Comparison of ENCODE assay signal across 27 cellular contexts in the genomic region with DNA sequence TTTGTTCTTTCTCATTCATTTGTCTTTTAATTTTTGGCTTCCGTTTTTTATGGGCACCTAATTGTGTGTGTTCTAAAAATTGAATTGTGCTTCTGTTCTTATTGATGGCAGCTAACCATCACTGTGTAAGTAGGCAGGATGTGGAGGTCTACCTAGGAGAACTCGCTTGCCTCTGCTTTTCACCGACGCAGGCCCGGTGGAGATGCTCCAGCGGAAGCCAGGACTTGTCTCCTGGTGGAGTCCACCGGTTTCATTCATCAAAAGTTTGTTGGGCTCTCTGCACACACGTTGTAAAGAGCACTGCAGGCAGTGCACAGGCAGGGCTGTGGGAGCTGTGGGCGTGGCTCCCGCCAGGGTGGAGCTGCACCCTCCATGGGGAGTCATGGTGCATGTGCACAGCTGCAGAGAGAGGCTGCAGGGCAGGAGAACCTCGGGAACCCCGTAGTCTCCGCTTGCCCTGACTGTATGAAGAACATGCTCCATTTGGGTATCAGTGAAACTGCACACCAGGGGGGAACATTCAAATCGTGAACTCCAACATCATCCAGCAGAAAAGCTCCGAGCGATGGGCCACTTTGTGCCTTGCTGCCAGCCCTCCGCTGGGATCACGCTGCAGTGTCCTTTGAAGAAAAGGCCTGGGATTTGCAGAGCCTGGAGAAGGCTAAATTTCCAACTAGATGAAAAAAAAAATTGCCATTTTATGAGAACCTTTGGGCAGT. TPM values are rescaled to one million over a fixed set of nuclear protein-coding genes. Genes with fewer than 3 reads are reported as not detected.
DNase-seq lines count a peak whose midpoint lies in the region; ATAC-seq, FAIRE-seq and TF ChIP-seq lines count a peak whose summit lies in the region.
"Had no signal": no experiment of that assay in that cellular context is flagged by ENCODE, and none has a peak within 500 bp of the region (broad histone marks: within the 10 kb centered on the region; RNA-seq: fewer than 3 reads in every experiment).

No MANE protein-coding gene starts in this region.

- no peak overlapping the region for H3K56ac ChIP-seq in mesendoderm (ENCODE audit: low read length)

- no peak for TF ChIP-seq RAD21 in K562 (CRISPR knock-in tag; conservative IDR thresholded peaks at IDR 0.05 in 1 of 2, IDR thresholded peaks at IDR 0.05 in 1 of 2)

- H3K79me2 ChIP-seq in K562 (ENCODE audit: control insufficient read depth, insufficient read depth, low read length) (no peaks in the 10 kb centered on the region), mesendoderm (ENCODE audit: control insufficient read depth, insufficient read depth, low read length) (no peaks in the 10 kb centered on the region)

- H3K27ac Mint-ChIP-seq in activated CD4-positive, alpha-beta T cell treated with anti-CD3 and anti-CD28 coated beads, Interleukin-2, amount 10 ng/mL, durations not matched to agents 7 days and 5 days, result peak overlapping the region; percentile 19
- H3K27ac Mint-ChIP-seq: GM23338, progenitor cell of endocrine pancreas had no signal

- H3K27me3 ChIP-seq in K562 (ENCODE audit: control insufficient read depth in 2 of 2, insufficient read depth in 2 of 2, low read length in 2 of 2), result peaks cover 0 to 12% of the 10 kb centered on the region in 2 experiments; a peak in 4 of 5 replicates
- H3K27me3 ChIP-seq in sigmoid colon, result peaks cover 1 to 12% (median 6%) of the 10 kb centered on the region in 3 donors
- H3K27me3 ChIP-seq in mesendoderm (ENCODE audit: insufficient read depth, low read length, poor library complexity), result no peaks in the 10 kb centered on the region

- no peak overlapping the region for H2AK5ac ChIP-seq in mesendoderm (ENCODE audit: low read length)

- no peak for FAIRE-seq in K562 (lab: Jason Lieb, UNC)
- FAIRE-seq: astrocyte, D721Med, HepG2 had no signal

- H3K27ac ChIP-seq in KOPT-K1 (ENCODE audit: low read depth, low read length, poor library complexity, severe bottlenecking) (peak overlapping the region; percentile 15), K562 (ENCODE audit: extremely low read depth, low read depth, low read length) (no peak overlapping the region), sigmoid colon (no peak overlapping the region), mesendoderm (ENCODE audit: low read depth, low read length) (no peak overlapping the region)
- H3K27ac ChIP-seq: epithelial cell of prostate, foreskin keratinocyte, HL-60, left ventricle myocardium inferior, upper lobe of right lung had no signal

- in situ Hi-C loops in K562 (cut with MboI), result no loop called here

- no peak for TF ChIP-seq EP300 in K562 (IDR thresholded peaks at IDR 0.05; ENCODE audit: low read length)
- no peak for TF ChIP-seq EP300 in sigmoid colon (IDR thresholded peaks at IDR 0.05)

- intact Hi-C loops in K562 (cut with micrococcal nuclease) (no loop called here), sigmoid colon (cut with DNase I) (loop anchor here (10.0 kb wide), 2 partner anchors 281 to 1261 kb away; a partner anchor contains a TSS)

- H3K4me2 ChIP-seq in K562 (ENCODE audit: insufficient read depth, low read length) (no peak overlapping the region), mesendoderm (ENCODE audit: low read length) (no peak overlapping the region)
- H3K4me2 ChIP-seq: GM23338 had no signal

- no peak overlapping the region for H4K8ac ChIP-seq in mesendoderm (ENCODE audit: low read depth, low read length)

- no peak overlapping the region for H3K4ac ChIP-seq in mesendoderm (ENCODE audit: low read depth, low read length)

- no peak overlapping the region for H2BK15ac ChIP-seq in mesendoderm (replicated peaks; ENCODE audit: low read depth)

- H3K4me1 Mint-ChIP-seq in activated CD4-positive, alpha-beta T cell treated with anti-CD3 and anti-CD28 coated beads, Interleukin-2, amount 10 ng/mL, durations not matched to agents 7 days and 5 days, result peaks cover 42% of the 10 kb centered on the region

- no peak overlapping the region for H4K5ac ChIP-seq in mesendoderm (ENCODE audit: low read length)

- no peak overlapping the region for H3K4me3 ChIP-seq in K562
- no peak overlapping the region for H3K4me3 ChIP-seq in sigmoid colon
- no peak overlapping the region for H3K4me3 ChIP-seq in foreskin fibroblast (ENCODE audit: low read depth in 1 of 2, low read length in 2 of 2)
- H3K4me3 ChIP-seq in mesendoderm (ENCODE audit: low read length), result no peak overlapping the region
- H3K4me3 ChIP-seq: GM23338, left ventricle myocardium inferior, mucosa of descending colon, upper lobe of right lung had no signal

- H2BK120ac ChIP-seq in mesendoderm (ENCODE audit: low read depth, low read length), result no peak overlapping the region

- H3K18ac ChIP-seq in mesendoderm (ENCODE audit: low read length), result no peak overlapping the region

- TF ChIP-seq POLR2A in K562 (conservative IDR thresholded peaks at IDR 0.05), result no peak
- TF ChIP-seq POLR2A in sigmoid colon (IDR thresholded peaks at IDR 0.05), result no peak

- H2AFZ ChIP-seq in K562 (ENCODE audit: low read depth, low read length), result no peak overlapping the region
- H2AFZ ChIP-seq: GM23338 had no signal

- 47% methylated on average over 18 of the region's 18 CpGs for WGBS in K562 (ENCODE audit: insufficient coverage, low coverage, missing lambda C conversion rate)
- 75 to 84% methylated on average over 18 of the region's 18 CpGs for WGBS in sigmoid colon, 2 donors
- no CpG with 5 or more reads among the region's 18 CpGs for WGBS in mesendoderm (ENCODE audit: extremely low coverage, insufficient coverage, low lambda C conversion rate)

- H3K9me3 ChIP-seq in KOPT-K1 (ENCODE audit: insufficient read depth, low read length, poor library complexity, severe bottlenecking), result no peaks in the 10 kb centered on the region
- no peaks in the 10 kb centered on the region for H3K9me3 ChIP-seq in K562 (replicated peaks; ENCODE audit: control insufficient read depth, insufficient read depth, low read depth, low read length)
- no peaks in the 10 kb centered on the region for H3K9me3 ChIP-seq in sigmoid colon
- H3K9me3 ChIP-seq: left ventricle myocardium inferior, mucosa of descending colon, upper lobe of right lung had no signal

- H3K4me1 ChIP-seq in K562 (replicated peaks in 1 of 2; ENCODE audit: control insufficient read depth in 2 of 2, insufficient read depth in 2 of 2, low read length in 2 of 2) (peaks cover 10 to 65% of the 10 kb centered on the region in 2 experiments; a peak in 4 of 5 replicates), sigmoid colon (peaks cover 0 to 5% (median 4%) of the 10 kb centered on the region in 4 donors), mesendoderm (ENCODE audit: control insufficient read depth, low read depth, low read length) (no peaks in the 10 kb centered on the region)
- H3K4me1 ChIP-seq: foreskin keratinocyte had no signal

- no peaks in the 10 kb centered on the region for H3K9me3 Mint-ChIP-seq in activated CD4-positive, alpha-beta T cell treated with anti-CD3 and anti-CD28 coated beads, Interleukin-2, amount 10 ng/mL, durations not matched to agents 7 days and 5 days
- H3K9me3 Mint-ChIP-seq: central memory CD8-positive, alpha-beta T cell had no signal

- TF ChIP-seq CTCF in K562 (IDR thresholded peaks at IDR 0.05 in 2 of 3, conservative IDR thresholded peaks at IDR 0.05 in 1 of 3; ENCODE audit: insufficient read depth in 2 of 3, low read depth in 1 of 3, low read length in 3 of 3) (no peak), sigmoid colon (IDR thresholded peaks at IDR 0.05) (no peak), foreskin fibroblast (IDR thresholded peaks at IDR 0.05; ENCODE audit: low read depth, low read length) (no peak)

- H3K36me3 ChIP-seq in KOPT-K1 (ENCODE audit: insufficient read depth, low read length) (no peaks in the 10 kb centered on the region), K562 (ENCODE audit: control insufficient read depth, insufficient read depth, low read length) (no peaks in the 10 kb centered on the region), sigmoid colon (no peaks in the 10 kb centered on the region), mesendoderm (ENCODE audit: control insufficient read depth, insufficient read depth, low read length) (no peaks in the 10 kb centered on the region)
- H3K36me3 ChIP-seq: left ventricle myocardium inferior, upper lobe of right lung had no signal

- H3K79me1 ChIP-seq in mesendoderm (ENCODE audit: low read length), result no peaks in the 10 kb centered on the region

- H3K9me1 ChIP-seq in K562 (ENCODE audit: control insufficient read depth, insufficient read depth, low read length), result no peaks in the 10 kb centered on the region

- H3K9ac ChIP-seq in K562 (ENCODE audit: insufficient read depth in 1 of 2, low read depth in 2 of 2, low read length in 2 of 2) (peak overlapping the region in 1 of 2 experiments; percentile 73; a peak in 1 of 4 replicates), mesendoderm (ENCODE audit: low read length) (no peak overlapping the region)

- no peak overlapping the region for H2BK5ac ChIP-seq in mesendoderm (ENCODE audit: low read length)

- H3K23ac ChIP-seq in mesendoderm (ENCODE audit: low read length), result no peak overlapping the region

- H4K20me1 ChIP-seq in K562 (replicated peaks; ENCODE audit: control insufficient read depth, insufficient read depth, low read length), result peaks cover 11% of the 10 kb centered on the region; the same call in 1 of the 2 replicates

- peak; percentile 33 for ATAC-seq in K562
- ATAC-seq: foreskin keratinocyte, GM23338, HepG2, mucosa of descending colon, upper lobe of right lung had no signal

- H3K36me3 Mint-ChIP-seq in activated CD4-positive, alpha-beta T cell treated with anti-CD3 and anti-CD28 coated beads, Interleukin-2, amount 10 ng/mL, durations not matched to agents 7 days and 5 days (ENCODE audit: low read depth), result no peaks in the 10 kb centered on the region
- H3K36me3 Mint-ChIP-seq: activated naive CD8-positive, alpha-beta T cell had no signal

- POLR2A ChIA-PET in activated CD4-positive, alpha-beta T cell treated with anti-CD3 and anti-CD28 coated beads, Interleukin-2, amount 10 ng/mL, durations not matched to agents 7 days and 5 days (lab: Charles Lee), result no interaction called here
- POLR2A ChIA-PET in K562 (lab: Yijun Ruan, JAX), result no interaction called here

- no peak overlapping the region for H3K4me3 Mint-ChIP-seq in activated CD4-positive, alpha-beta T cell treated with anti-CD3 and anti-CD28 coated beads, Interleukin-2, amount 10 ng/mL, durations not matched to agents 7 days and 5 days
- H3K4me3 Mint-ChIP-seq: activated naive CD8-positive, alpha-beta T cell; central memory CD8-positive, alpha-beta T cell; GM23338 had no signal

- no peak for DNase-seq in activated CD4-positive, alpha-beta T cell treated with anti-CD3 and anti-CD28 coated beads, Interleukin-2, amount 10 ng/mL, durations not matched to agents 7 days and 5 days
- DNase-seq in activated CD4-positive, alpha-beta T cell treated with anti-CD3 and anti-CD28 coated beads, Interleukin-2, amount 50 U/mL, for 1 hour, result no peak
- DNase-seq in K562 (ENCODE audit: extremely low read depth in 1 of 4, low spot score in 3 of 4) (peak; percentile 59 to 66 (median 61)), sigmoid colon (peak; percentile 55), KG1 (lab: John Stamatoyannopoulos, UW) (no peak), foreskin fibroblast (no peak), mesendoderm (no peak)
- DNase-seq: activated CD4-positive, CD25-positive, alpha-beta regulatory T cell; foreskin keratinocyte; hippocampal formation; left ventricle myocardium inferior; MM.1S; mucosa of descending colon; NCI-H187 treated with DMSO at 0.1 percent for 48 hours; NCI-H446; RPMI8226 had no signal

- H3K27me3 Mint-ChIP-seq in activated CD4-positive, alpha-beta T cell treated with anti-CD3 and anti-CD28 coated beads, Interleukin-2, amount 10 ng/mL, durations not matched to agents 7 days and 5 days, result no peaks in the 10 kb centered on the region
- H3K27me3 Mint-ChIP-seq: activated naive CD8-positive, alpha-beta T cell; central memory CD8-positive, alpha-beta T cell had no signal

- CTCF ChIA-PET in activated CD4-positive, alpha-beta T cell treated with anti-CD3 and anti-CD28 coated beads, Interleukin-2, amount 10 ng/mL, durations not matched to agents 7 days and 5 days (lab: Charles Lee), result no interaction called here
- CTCF ChIA-PET in K562 (lab: Yijun Ruan, JAX; ENCODE audit: low intra/inter-chr PET ratio), result no interaction called here

- BruUV-seq in K562 (replicated peaks; lab: Mats Ljungman, UMichigan), result no TSS peak

RNA-seq across cellular contexts. Expression of a gene that starts 6.0 kb away (rescaled TPM):
- total RNA-seq in activated CD4-positive, alpha-beta T cell treated with anti-CD3 and anti-CD28 coated beads, Interleukin-2, amount 10 ng/mL, durations not matched to agents 7 days and 5 days, result 10 to 100 TPM; 29.4 to 31.1 TPM
- total RNA-seq in K562 (2011; cell fraction: chromatin; rRNA removed; ENCODE audit: low replicate concordance), result 67.9 and 71.3 TPM in 2 replicates
- 55.2 and 56.6 TPM in 2 replicates for total RNA-seq in K562 (2011; cell fraction: nucleolus; rRNA removed)
- 62.5 and 62.9 TPM in 2 replicates for total RNA-seq in K562 (2011; cell fraction: nucleoplasm; rRNA removed)
- total RNA-seq in K562 (2014; rRNA removed) (41.6 and 58.8 TPM in 2 replicates), K562 (2014; rRNA removed; fragmentation: Illumina TruSeq; extraction: Trizol) (37.8 and 46.3 TPM in 2 replicates), K562 (2015; rRNA removed; fragmentation: Illumina TruSeq; extraction: Trizol) (51.0 and 55.6 TPM in 2 replicates), K562 (2021) (38.5 and 40.8 TPM in 2 replicates), sigmoid colon (10 to 100 TPM; 23.4 to 33.0 (median 24.5) TPM)
- polyA plus RNA-seq in K562 (2011; rRNA removed) (45.4 and 50.7 TPM in 2 replicates), K562 (2014; fragmentation: Illumina TruSeq; extraction: Trizol) (48.5 and 64.9 TPM in 2 replicates), K562 (2014; fragmentation: Nextera tagmentation; extraction: Ambion mirVana) (10 to 100 TPM; 42.0 to 50.2 TPM), K562 (2014; rRNA removed) (43.0 and 54.5 TPM in 2 replicates), sigmoid colon (10 to 100 TPM; 10.8 to 21.2 (median 19.9) TPM)
- polyA plus RNA-seq in K562 (2011; cell fraction: cytosol; rRNA removed), result 54.4 and 66.4 TPM in 2 replicates
- polyA plus RNA-seq in K562 (2011; cell fraction: nucleus; rRNA removed), result 64.9 and 66.7 TPM in 2 replicates
- polyA plus RNA-seq in K562 (2012), result 27.1 and 50.1 TPM in 2 replicates
- 30.5 and 39.9 TPM in 2 replicates for polyA minus RNA-seq in K562 (2011; rRNA and poly(A)+ RNA removed)
- polyA minus RNA-seq in K562 (2011; cell fraction: cytosol; rRNA and poly(A)+ RNA removed), result 24.3 and 27.7 TPM in 2 replicates
- 11.7 and 18.7 TPM in 2 replicates for polyA minus RNA-seq in K562 (2011; cell fraction: nucleus; rRNA and poly(A)+ RNA removed)
- 29.2 TPM for polyA plus RNA-seq in mesendoderm (2013, experiment 1 of 2)
- polyA plus RNA-seq in mesendoderm (2013, experiment 2 of 2), result 29.8 TPM

RNA-seq across cellular contexts. Expression of a gene that starts 48.8 kb away (rescaled TPM):
- total RNA-seq in activated CD4-positive, alpha-beta T cell treated with anti-CD3 and anti-CD28 coated beads, Interleukin-2, amount 10 ng/mL, durations not matched to agents 7 days and 5 days, result 10 to 100 TPM; 10.6 to 12.5 TPM
- 23.2 and 32.8 TPM in 2 replicates for total RNA-seq in K562 (2011; cell fraction: chromatin; rRNA removed; ENCODE audit: low replicate concordance)
- total RNA-seq in K562 (2011; cell fraction: nucleolus; rRNA removed), result 22.2 and 24.7 TPM in 2 replicates
- 20.0 and 24.7 TPM in 2 replicates for total RNA-seq in K562 (2011; cell fraction: nucleoplasm; rRNA removed)
- total RNA-seq in K562 (2014; rRNA removed) (10.0 and 15.1 TPM in 2 replicates), K562 (2014; rRNA removed; fragmentation: Illumina TruSeq; extraction: Trizol) (8.3 and 11.2 TPM in 2 replicates), K562 (2015; rRNA removed; fragmentation: Illumina TruSeq; extraction: Trizol) (11.4 and 11.5 TPM in 2 replicates), K562 (2021) (12.7 and 15.0 TPM in 2 replicates), sigmoid colon (1 to 10 TPM; 2.9 to 7.4 (median 6.6) TPM)
- polyA plus RNA-seq in K562 (2011; rRNA removed) (13.5 and 14.3 TPM in 2 replicates), K562 (2014; fragmentation: Illumina TruSeq; extraction: Trizol) (10.9 and 12.7 TPM in 2 replicates), K562 (2014; fragmentation: Nextera tagmentation; extraction: Ambion mirVana) (1 to 10 TPM; 2.3 to 6.6 TPM), K562 (2014; rRNA removed) (15.8 and 20.0 TPM in 2 replicates), sigmoid colon (1 to 10 TPM; 1.8 to 9.0 (median 3.2) TPM)
- 15.9 and 16.9 TPM in 2 replicates for polyA plus RNA-seq in K562 (2011; cell fraction: cytosol; rRNA removed)
- polyA plus RNA-seq in K562 (2011; cell fraction: nucleus; rRNA removed), result 15.5 and 18.3 TPM in 2 replicates
- polyA plus RNA-seq in K562 (2012), result 6.4 and 8.6 TPM in 2 replicates
- 7.4 and 7.7 TPM in 2 replicates for polyA minus RNA-seq in K562 (2011; rRNA and poly(A)+ RNA removed)
- polyA minus RNA-seq in K562 (2011; cell fraction: cytosol; rRNA and poly(A)+ RNA removed), result 6.8 and 12.6 TPM in 2 replicates
- polyA minus RNA-seq in K562 (2011; cell fraction: nucleus; rRNA and poly(A)+ RNA removed), result 8.2 and 10.7 TPM in 2 replicates
- polyA plus RNA-seq in mesendoderm (2013, experiment 1 of 2), result 5.4 TPM
- polyA plus RNA-seq in mesendoderm (2013, experiment 2 of 2), result 5.9 TPM

RNA-seq across cellular contexts. Expression of a gene that starts 49.1 kb away (rescaled TPM):
- 10 to 100 TPM; 43.8 to 50.1 TPM for total RNA-seq in activated CD4-positive, alpha-beta T cell treated with anti-CD3 and anti-CD28 coated beads, Interleukin-2, amount 10 ng/mL, durations not matched to agents 7 days and 5 days
- 114 and 157 TPM in 2 replicates for total RNA-seq in K562 (2011; cell fraction: chromatin; rRNA removed; ENCODE audit: low replicate concordance)
- total RNA-seq in K562 (2011; cell fraction: nucleolus; rRNA removed), result 43.7 and 47.9 TPM in 2 replicates
- 54.4 and 64.5 TPM in 2 replicates for total RNA-seq in K562 (2011; cell fraction: nucleoplasm; rRNA removed)
- 42.7 and 54.9 TPM in 2 replicates for total RNA-seq in K562 (2014; rRNA removed)
- 22.3 and 31.9 TPM in 2 replicates for total RNA-seq in K562 (2014; rRNA removed; fragmentation: Illumina TruSeq; extraction: Trizol)
- 23.7 and 25.0 TPM in 2 replicates for total RNA-seq in K562 (2015; rRNA removed; fragmentation: Illumina TruSeq; extraction: Trizol)
- 63.4 and 77.7 TPM in 2 replicates for total RNA-seq in K562 (2021)
- 42.6 and 45.1 TPM in 2 replicates for polyA plus RNA-seq in K562 (2011; rRNA removed)
- polyA plus RNA-seq in K562 (2011; cell fraction: cytosol; rRNA removed), result 27.4 and 28.4 TPM in 2 replicates
- polyA plus RNA-seq in K562 (2011; cell fraction: nucleus; rRNA removed), result 66.0 and 75.9 TPM in 2 replicates
- polyA plus RNA-seq in K562 (2012), result 27.8 and 44.0 TPM in 2 replicates
- 44.1 and 53.6 TPM in 2 replicates for polyA plus RNA-seq in K562 (2014; fragmentation: Illumina TruSeq; extraction: Trizol)
- polyA plus RNA-seq in K562 (2014; fragmentation: Nextera tagmentation; extraction: Ambion mirVana), result 10 to 100 TPM; 11.2 to 13.4 TPM
- 30.4 and 43.1 TPM in 2 replicates for polyA plus RNA-seq in K562 (2014; rRNA removed)
- polyA minus RNA-seq in K562 (2011; rRNA and poly(A)+ RNA removed), result 59.0 and 86.7 TPM in 2 replicates
- polyA minus RNA-seq in K562 (2011; cell fraction: cytosol; rRNA and poly(A)+ RNA removed), result 31.8 and 39.8 TPM in 2 replicates
- polyA minus RNA-seq in K562 (2011; cell fraction: nucleus; rRNA and poly(A)+ RNA removed), result 19.0 and 44.4 TPM in 2 replicates
- 10 to 100 TPM; 21.6 to 32.5 (median 25.3) TPM for total RNA-seq in sigmoid colon
- polyA plus RNA-seq in sigmoid colon, result 10 to 100 TPM; 12.0 to 16.0 (median 12.9) TPM
- 15.6 TPM for polyA plus RNA-seq in mesendoderm (2013, experiment 1 of 2)
- polyA plus RNA-seq in mesendoderm (2013, experiment 2 of 2), result 14.2 TPM

Comparison
In these comparisons a context has a peak if more than half of its experiments do, and no peak if none do; other contexts are left out.
1. DNase-seq: peak in K562 (4 of 4) and sigmoid colon (single experiment); none in activated CD4-positive, alpha-beta T cell treated with anti-CD3 and anti-CD28 coated beads, Interleukin-2, amount 10 ng/mL, durations not matched to agents 7 days and 5 days (single experiment), activated CD4-positive, alpha-beta T cell treated with anti-CD3 and anti-CD28 coated beads, Interleukin-2, amount 50 U/mL, for 1 hour (single experiment), KG1 (single experiment), foreskin fibroblast (0 of 2) and mesendoderm (single experiment).